Comparison of ENCODE assay signal across 19 cellular contexts in genomic region chr21:19621837-19622496, GRCh38.
"Had no signal": no experiment of that assay in that cellular context is flagged by ENCODE, and none has a peak within 500 bp of the region (broad histone marks: within the 10 kb centered on the region; RNA-seq: fewer than 3 reads in every experiment).

No MANE protein-coding gene starts in this region.

- ATAC-seq: Panc1, PC-3 had no signal

- H3K4me2 ChIP-seq: SK-N-SH had no signal

- H3K9ac ChIP-seq: SK-N-SH had no signal

- H3K27ac ChIP-seq: RWPE1 had no signal

- DNase-seq: KBM-7, MV-4-11, NCI-H1048, NCI-H1105 treated with DMSO at 0.1 percent for 48 hours, NCI-H1417 treated with DMSO at 0.1 percent for 48 hours, NCI-H146, NCI-H1694 treated with DMSO at 0.1 percent for 48 hours, NCI-H1930, NCI-H2081, NCI-H2107, NCI-H2227 treated with DMSO at 0.1 percent for 48 hours, NCI-H524, NCI-H69, NCI-H774, PC-3, SHP77, SK-N-SH had no signal

- H3K9me2 ChIP-seq: SK-N-SH had no signal
